Comparison of ENCODE assay signal across 17 cellular contexts in the genomic region with DNA sequence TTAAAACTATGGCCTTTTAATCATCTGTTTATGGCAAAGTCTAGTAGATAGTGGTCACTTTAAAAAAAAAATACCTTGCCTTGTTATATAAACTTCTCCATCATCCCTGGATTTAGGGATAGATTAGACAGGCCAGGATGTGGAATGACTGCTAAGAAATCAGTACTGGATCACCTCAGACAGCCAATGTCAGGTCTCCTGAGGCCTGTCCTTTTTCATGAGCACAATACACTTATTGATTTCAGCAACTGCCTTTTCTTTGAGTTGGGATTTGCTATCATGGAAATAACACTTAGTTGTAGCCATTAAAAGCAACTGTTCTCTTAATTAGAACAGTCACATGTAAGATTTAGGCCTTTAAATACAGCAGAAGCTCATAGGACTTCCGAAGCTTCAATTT.
A peak's percentile ranks its signal among the peaks of the same experiment; 100 is the strongest.
DNase-seq lines count a peak whose midpoint lies in the region; ATAC-seq and TF ChIP-seq lines count a peak whose summit lies in the region.
"Had no signal": no experiment of that assay in that cellular context is flagged by ENCODE, and none has a peak within 500 bp of the region (broad histone marks: within the 10 kb centered on the region; RNA-seq: fewer than 3 reads in every experiment).

No MANE protein-coding gene starts in this region.

- no peaks in the 10 kb centered on the region for H3K27me3 Mint-ChIP-seq in natural killer cell (ENCODE audit: low read depth in 2 of 2)
- H3K27me3 Mint-ChIP-seq: B cell; CD4-positive, alpha-beta memory T cell had no signal

- TF ChIP-seq CTCF in dorsolateral prefrontal cortex (IDR thresholded peaks at IDR 0.05 in 54 of 56, conservative IDR thresholded peaks at IDR 0.05 in 2 of 56; ENCODE audit: low read depth in 1 of 56, partially characterized antibody in 56 of 56): no peak
- no peak for TF ChIP-seq CTCF in natural killer cell (IDR thresholded peaks at IDR 0.05)

- H3K27me3 ChIP-seq in dorsolateral prefrontal cortex: no peaks in the 10 kb centered on the region

- no peak overlapping the region for H3K27ac Mint-ChIP-seq in natural killer cell
- H3K27ac Mint-ChIP-seq: B cell; CD4-positive, alpha-beta memory T cell had no signal

- intact Hi-C loops in dorsolateral prefrontal cortex (cut with DNase I) (loop anchor here (5.0 to 10.0 kb wide), 2 partner anchors 125 to 127 kb away; partner anchors contain the start of gene ERBIN (in 2 of the 2)), natural killer cell (cut with micrococcal nuclease) (no loop called here)

- peaks cover 6 to 10% of the 10 kb centered on the region in 2 donors for H3K4me1 Mint-ChIP-seq in natural killer cell
- H3K4me1 Mint-ChIP-seq: B cell had no signal

- H3K36me3 Mint-ChIP-seq in natural killer cell: no peaks in the 10 kb centered on the region

- H3K9me3 Mint-ChIP-seq in natural killer cell: no peaks in the 10 kb centered on the region
- H3K9me3 Mint-ChIP-seq: HFFc6 had no signal

- no peak overlapping the region for H3K4me3 ChIP-seq in dorsolateral prefrontal cortex

- in situ Hi-C loops in SK-MEL-5 (cut with HindIII; ENCODE audit: low pct_unique_long_range_greater_than_20kb, low sequenced_read_pairs): no loop called here

- H3K4me3 Mint-ChIP-seq in natural killer cell: no peak overlapping the region
- H3K4me3 Mint-ChIP-seq: B cell; CD4-positive, alpha-beta memory T cell had no signal

- no peak for ATAC-seq in GM19467 (IDR thresholded peaks at IDR 0.05; ENCODE audit: unreplicated experiment)
- no peak for ATAC-seq in HG02938 (IDR thresholded peaks at IDR 0.05; ENCODE audit: unreplicated experiment)
- no peak for ATAC-seq in natural killer cell

- peak overlapping the region in 58 of 59 donors; percentile 47 to 99 (median 94) for H3K27ac ChIP-seq in dorsolateral prefrontal cortex
- H3K27ac ChIP-seq: HL-60 had no signal

- DNase-seq in SK-MEL-5 (ENCODE audit: low read depth, low spot score): peak; percentile 59
- no peak for DNase-seq in dorsolateral prefrontal cortex
- DNase-seq in pons (ENCODE audit: low spot score): peak; percentile 39
- DNase-seq in globus pallidus (ENCODE audit: low spot score): no peak
- no peak for DNase-seq in natural killer cell
- DNase-seq: C1 segment of cervical spinal cord; CD4-positive, alpha-beta memory T cell; COR-L47; DMS153; DMS79 treated with DMSO at 0.1 percent for 48 hours; EL; HCEC 1CT; HFFc6 had no signal

Comparison
In these comparisons a context has a peak if more than half of its experiments do, and no peak if none do; other contexts are left out.
1. DNase-seq: peak in SK-MEL-5 (single experiment) and pons (single experiment); none in dorsolateral prefrontal cortex (0 of 10), globus pallidus (single experiment) and natural killer cell (single experiment).